Comparison of ENCODE assay signal across 8 cellular contexts in genomic region chr22:50308597-50308935, GRCh38. TPM values are rescaled to one million over a fixed set of nuclear protein-coding genes. Genes with fewer than 3 reads are reported as not detected.
DNase-seq lines count a peak whose midpoint lies in the region; ATAC-seq and TF ChIP-seq lines count a peak whose summit lies in the region.

No MANE protein-coding gene starts in this region.

- H2AFZ ChIP-seq in hepatocyte: no peak overlapping the region

- peaks cover 9% of the 10 kb centered on the region for H3K4me1 Mint-ChIP-seq in T-helper 2 cell treated with Interferon-gamma antibody and Interleukin-4, amounts not matched to agents 5 μg/mL and 100 μg/mL, for 36 hours (ENCODE audit: low read depth)

- intact Hi-C loops in spleen (cut with DNase I; ENCODE audit: low total_unique reads): no loop called here

- H3K4me2 ChIP-seq in hepatocyte: peak overlapping the region; percentile 11

- peaks cover 9% of the 10 kb centered on the region for H3K27me3 Mint-ChIP-seq in T-helper 2 cell treated with Interferon-gamma antibody and Interleukin-4, amounts not matched to agents 5 μg/mL and 100 μg/mL, for 36 hours (ENCODE audit: low read depth)

- TF ChIP-seq CTCF in WERI-Rb-1 (IDR thresholded peaks at IDR 0.05; ENCODE audit: low read depth, low read length) (no peak), hepatocyte (IDR thresholded peaks at IDR 0.05; ENCODE audit: poor library complexity) (no peak), spleen (IDR thresholded peaks at IDR 0.05 in 8 of 11, conservative IDR thresholded peaks at IDR 0.05 in 3 of 11) (no peak)

- H3K27me3 ChIP-seq in WERI-Rb-1 (ENCODE audit: insufficient read depth, low read depth, severe bottlenecking) (no peaks in the 10 kb centered on the region), hepatocyte (no peaks in the 10 kb centered on the region), spleen (replicated peaks in 1 of 7) (peaks cover 0 to 47% (median 3%) of the 10 kb centered on the region in 7 donors)

- peak overlapping the region; percentile 64 for H3K27ac Mint-ChIP-seq in T-helper 2 cell treated with Interferon-gamma antibody and Interleukin-4, amounts not matched to agents 5 μg/mL and 100 μg/mL, for 36 hours

- peaks cover 29% of the 10 kb centered on the region for H3K36me3 ChIP-seq in WERI-Rb-1
- no peaks in the 10 kb centered on the region for H3K36me3 ChIP-seq in hepatocyte (replicated peaks; ENCODE audit: insufficient read depth, low read depth)
- peaks cover 0 to 19% (median 0%) of the 10 kb centered on the region in 6 donors for H3K36me3 ChIP-seq in spleen

- no peak overlapping the region for H3K4me3 ChIP-seq in WERI-Rb-1 (ENCODE audit: low read depth, low read length)
- H3K4me3 ChIP-seq in hepatocyte: no peak overlapping the region
- H3K4me3 ChIP-seq in spleen: peak overlapping the region in 6 of 8 donors; percentile 22 to 91 (median 30)

- H3K79me2 ChIP-seq in hepatocyte: peaks cover 34% of the 10 kb centered on the region

- peak overlapping the region; percentile 74 for H3K27ac ChIP-seq in WERI-Rb-1
- H3K27ac ChIP-seq in hepatocyte: peak overlapping the region; percentile 85
- peak overlapping the region; percentile 66 to 94 (median 88) for H3K27ac ChIP-seq in spleen

- no peaks in the 10 kb centered on the region for H3K9me2 ChIP-seq in hepatocyte (replicated peaks; ENCODE audit: insufficient read depth)

- H3K9me3 Mint-ChIP-seq in T-helper 2 cell treated with Interferon-gamma antibody and Interleukin-4, amounts not matched to agents 5 μg/mL and 100 μg/mL, for 36 hours: no peaks in the 10 kb centered on the region

- DNase-seq in T-helper 2 cell treated with Interferon-gamma antibody and Interleukin-4, amounts not matched to agents 5 μg/mL and 100 μg/mL, for 36 hours (ENCODE audit: low spot score): no peak
- DNase-seq in T-helper 2 cell (no peak), WERI-Rb-1 (peak; percentile 78), hepatocyte (ENCODE audit: low spot score) (no peak), spleen (peak; percentile 94)

- TF ChIP-seq POLR2A in spleen (IDR thresholded peaks at IDR 0.05): no peak

- H3K9me3 ChIP-seq in WERI-Rb-1 (ENCODE audit: severe bottlenecking) (no peaks in the 10 kb centered on the region), hepatocyte (ENCODE audit: low read depth) (no peaks in the 10 kb centered on the region), spleen (no peaks in the 10 kb centered on the region)

- peaks cover 6% of the 10 kb centered on the region for H4K20me1 ChIP-seq in hepatocyte (ENCODE audit: insufficient read depth, poor library complexity, severe bottlenecking)

- H3K36me3 Mint-ChIP-seq in T-helper 2 cell treated with Interferon-gamma antibody and Interleukin-4, amounts not matched to agents 5 μg/mL and 100 μg/mL, for 36 hours (ENCODE audit: low read depth): no peaks in the 10 kb centered on the region

- H3K4me1 ChIP-seq in hepatocyte (ENCODE audit: insufficient read depth) (peaks cover 35% of the 10 kb centered on the region), spleen (peaks cover 51 to 93% (median 84%) of the 10 kb centered on the region in 6 donors)

- peak overlapping the region; percentile 70 for H3K4me3 Mint-ChIP-seq in T-helper 2 cell treated with Interferon-gamma antibody and Interleukin-4, amounts not matched to agents 5 μg/mL and 100 μg/mL, for 36 hours

- 72% methylated on average over 5 of the region's 7 CpGs for WGBS in hepatocyte (ENCODE audit: low lambda C conversion rate, missing lambda C conversion rate)
- 15 to 36% (median 20%) methylated on average over 6 to 7 of the region's 7 CpGs for WGBS in spleen, 5 donors

- ATAC-seq in HG03565 (IDR thresholded peaks at IDR 0.05; ENCODE audit: unreplicated experiment) (no peak), GM19395 (IDR thresholded peaks at IDR 0.05; ENCODE audit: unreplicated experiment) (no peak), GM21526 (IDR thresholded peaks at IDR 0.05; ENCODE audit: low FRiP score, unreplicated experiment) (no peak)

RNA-seq across cellular contexts. Expression of gene PLXNB2, which starts 1.1 kb away (rescaled TPM):
- total RNA-seq in hepatocyte: 91.4 and 113 TPM in 2 replicates
- 147 and 158 TPM in 2 replicates for polyA plus RNA-seq in hepatocyte
- total RNA-seq in spleen: 100 to 1,000 TPM; 175 to 382 (median 278) TPM
- polyA plus RNA-seq in spleen: 100 to 1,000 TPM in 1 of 3 donors, 10 to 100 TPM in 2; 41.9 to 113 (median 68.3) TPM

RNA-seq across cellular contexts. Expression of gene DENND6B, which starts 18.2 kb away (rescaled TPM):
- 3.1 and 3.3 TPM in 2 replicates for total RNA-seq in hepatocyte
- polyA plus RNA-seq in hepatocyte: 8.7 and 9.0 TPM in 2 replicates
- total RNA-seq in spleen: 1 to 10 TPM; 4.5 to 8.9 (median 6.0) TPM
- polyA plus RNA-seq in spleen: 10 to 100 TPM in 1 of 3 donors, 1 to 10 TPM in 2; 6.4 to 10.4 (median 9.9) TPM

RNA-seq across cellular contexts. Expression of gene PPP6R2, which starts 34.6 kb away (rescaled TPM):
- total RNA-seq in hepatocyte (43.9 and 57.9 TPM in 2 replicates), spleen (10 to 100 TPM; 54.0 to 76.2 (median 64.7) TPM)
- polyA plus RNA-seq in hepatocyte (44.1 and 47.0 TPM in 2 replicates), spleen (10 to 100 TPM; 23.6 to 48.7 (median 27.8) TPM)

RNA-seq across cellular contexts. Expression of gene MAPK11, which starts 38.4 kb away (rescaled TPM):
- 1.4 and 2.3 TPM in 2 replicates for total RNA-seq in hepatocyte
- polyA plus RNA-seq in hepatocyte: 0.62 and 1.1 TPM in 2 replicates
- 10 to 100 TPM in 3 of 7 donors, 1 to 10 TPM in 4; 5.2 to 20.7 (median 9.3) TPM for total RNA-seq in spleen
- polyA plus RNA-seq in spleen: 10 to 100 TPM; 10.7 to 25.3 (median 21.0) TPM

RNA-seq across cellular contexts. Expression of gene MAPK12, which starts 47.1 kb away (rescaled TPM):
- 12.5 and 13.8 TPM in 2 replicates for total RNA-seq in hepatocyte
- 33.8 and 51.4 TPM in 2 replicates for polyA plus RNA-seq in hepatocyte
- total RNA-seq in spleen: 10 to 100 TPM in 2 of 7 donors, 1 to 10 TPM in 5; 3.9 to 11.6 (median 6.4) TPM
- 10 to 100 TPM in 1 of 3 donors, 1 to 10 TPM in 2; 6.9 to 11.0 (median 9.0) TPM for polyA plus RNA-seq in spleen

Comparison
In these comparisons a context has a peak if more than half of its experiments do, and no peak if none do; other contexts are left out.
1. DNase-seq: peak in WERI-Rb-1 (single experiment) and spleen (single experiment); none in T-helper 2 cell treated with Interferon-gamma antibody and Interleukin-4, amounts not matched to agents 5 μg/mL and 100 μg/mL, for 36 hours (single experiment), T-helper 2 cell (0 of 5) and hepatocyte (single experiment).
2. H3K4me3 ChIP-seq: peak in spleen (6 of 8); none in WERI-Rb-1 (single experiment) and hepatocyte (single experiment).
3. Peak in every context shown above with its lines, with median percentiles within 50 percentile points of each other: H3K27ac ChIP-seq.